Comparison of ENCODE assay signal across 8 cellular contexts in genomic region chr6:43478008-43478372, GRCh38. TPM values are rescaled to one million over a fixed set of nuclear protein-coding genes. Genes with fewer than 3 reads are reported as not detected.
DNase-seq lines count a peak whose midpoint lies in the region; ATAC-seq, FAIRE-seq and TF ChIP-seq lines count a peak whose summit lies in the region.

No MANE protein-coding gene starts in this region.

- H3K4me3 ChIP-seq in Peyer's patch = peak overlapping the region; percentile 66 to 93 (median 73)
- peak overlapping the region; percentile 60 to 87 for H3K4me3 ChIP-seq in esophagus (ENCODE audit: low read depth in 1 of 2, low read length in 2 of 2)
- H3K4me3 ChIP-seq in psoas muscle = peak overlapping the region; percentile 82

- FAIRE-seq in GM19239 (lab: Jason Lieb, UNC) = peak; percentile 48

- H3K27ac ChIP-seq in Peyer's patch = peak overlapping the region in 3 of 4 donors; percentile 78 to 81 (median 81)
- H3K27ac ChIP-seq in esophagus (ENCODE audit: low read depth in 2 of 2, low read length in 1 of 2) = peak overlapping the region; percentile 41 to 78
- H3K27ac ChIP-seq in psoas muscle = peak overlapping the region; percentile 87

- DNase-seq in GM19239 (ENCODE audit: insufficient read length, low spot score) (no peak), Peyer's patch (no peak), psoas muscle (no peak), sciatic nerve (ENCODE audit: low spot score) (no peak), amniotic stem cell (lab: John Stamatoyannopoulos, UW) (no peak), LoVo (ENCODE audit: low spot score) (no peak)

- no peaks in the 10 kb centered on the region for H3K36me3 ChIP-seq in Peyer's patch
- no peaks in the 10 kb centered on the region for H3K36me3 ChIP-seq in esophagus (ENCODE audit: control insufficient read depth in 2 of 2, insufficient read depth in 2 of 2, low read length in 1 of 2)
- H3K36me3 ChIP-seq in psoas muscle (ENCODE audit: insufficient read depth in 1 of 2, low read depth in 1 of 2) = peaks cover 0 to 18% of the 10 kb centered on the region in 2 donors

- H3K9me3 ChIP-seq in Peyer's patch = no peaks in the 10 kb centered on the region
- H3K9me3 ChIP-seq in esophagus (ENCODE audit: control insufficient read depth in 2 of 2, insufficient read depth in 1 of 2, low read depth in 1 of 2, low read length in 1 of 2) = no peaks in the 10 kb centered on the region
- no peaks in the 10 kb centered on the region for H3K9me3 ChIP-seq in psoas muscle

- WGBS in esophagus, 2 donors = 7 to 11% methylated on average over 3 of the region's 3 CpGs
- WGBS in psoas muscle, 3 donors = 4 to 10% (median 5%) methylated on average over 3 of the region's 3 CpGs

- intact Hi-C loops in psoas muscle (cut with DNase I) (no loop called here), sciatic nerve (cut with DNase I) (no loop called here)

- peak in 2 of 4 donors; percentile 28 to 34 for ATAC-seq in psoas muscle
- ATAC-seq in sciatic nerve = no peak
- ATAC-seq in GM18909 (IDR thresholded peaks at IDR 0.05; ENCODE audit: poor library complexity, unreplicated experiment) = no peak

- TF ChIP-seq CTCF in Peyer's patch (IDR thresholded peaks at IDR 0.05) (no peak), psoas muscle (IDR thresholded peaks at IDR 0.05) (no peak)

- no peak for TF ChIP-seq POLR2A in Peyer's patch (IDR thresholded peaks at IDR 0.05)

- H3K4me1 ChIP-seq in Peyer's patch (peaks cover 6 to 18% (median 7%) of the 10 kb centered on the region in 4 donors), esophagus (ENCODE audit: control insufficient read depth in 2 of 2, insufficient read depth in 2 of 2, low read length in 1 of 2) (peaks cover 0 to 7% of the 10 kb centered on the region in 2 donors), psoas muscle (peaks cover 42% of the 10 kb centered on the region)

- H3K27me3 ChIP-seq in Peyer's patch = no peaks in the 10 kb centered on the region
- H3K27me3 ChIP-seq in esophagus (ENCODE audit: control insufficient read depth in 1 of 2, insufficient read depth in 2 of 2, low read length in 2 of 2) = no peaks in the 10 kb centered on the region
- no peaks in the 10 kb centered on the region for H3K27me3 ChIP-seq in psoas muscle (ENCODE audit: insufficient read depth in 3 of 3, low read length in 2 of 3)

RNA-seq across cellular contexts. Expression of gene TJAP1, which starts 0.6 kb away (rescaled TPM):
- 10 to 100 TPM; 21.4 to 58.6 (median 45.7) TPM for total RNA-seq in Peyer's patch
- 10 to 100 TPM; 10.5 to 15.1 TPM for polyA plus RNA-seq in esophagus
- 10 to 100 TPM; 31.4 to 39.9 (median 36.3) TPM for total RNA-seq in psoas muscle
- 10 to 100 TPM; 18.0 to 35.2 (median 20.8) TPM for polyA plus RNA-seq in psoas muscle
- 36.9 TPM for total RNA-seq in sciatic nerve

RNA-seq across cellular contexts. Expression of gene DLK2, which starts 22.6 kb away (rescaled TPM):
- total RNA-seq in Peyer's patch (not detected), psoas muscle (under 1 TPM in 1 of 4 donors, not detected in 3; 0.56 TPM), sciatic nerve (0.45 TPM)
- polyA plus RNA-seq in esophagus (10 to 100 TPM; 11.3 to 18.7 TPM), psoas muscle (under 1 TPM; 0.04 to 0.90 (median 0.10) TPM)

RNA-seq across cellular contexts. Expression of gene LRRC73, which starts 32.2 kb away (rescaled TPM):
- 1 to 10 TPM in 1 of 4 donors, not detected in 3; 3.3 TPM for total RNA-seq in Peyer's patch
- polyA plus RNA-seq in esophagus = under 1 TPM; 0.14 to 0.24 TPM
- under 1 TPM in 1 of 4 donors, not detected in 3; 0.20 TPM for total RNA-seq in psoas muscle
- polyA plus RNA-seq in psoas muscle = under 1 TPM; 0.10 to 0.29 (median 0.26) TPM
- total RNA-seq in sciatic nerve = 1.2 TPM

RNA-seq across cellular contexts. Expression of gene YIPF3, which starts 38.7 kb away (rescaled TPM):
- total RNA-seq in Peyer's patch (100 to 1,000 TPM in 2 of 4 donors, 10 to 100 TPM in 2; 78.3 to 165 (median 108) TPM), psoas muscle (10 to 100 TPM; 57.9 to 71.4 (median 63.0) TPM), sciatic nerve (66.7 TPM)
- polyA plus RNA-seq in esophagus (10 to 100 TPM; 54.3 to 64.1 TPM), psoas muscle (10 to 100 TPM; 57.7 to 91.5 (median 71.8) TPM)

RNA-seq across cellular contexts. Expression of gene POLR1C, which starts 38.9 kb away (rescaled TPM):
- total RNA-seq in Peyer's patch (10 to 100 TPM in 3 of 4 donors, 1 to 10 TPM in 1; 8.6 to 29.7 (median 16.5) TPM), psoas muscle (10 to 100 TPM; 17.5 to 27.8 (median 24.1) TPM), sciatic nerve (30.3 TPM)
- polyA plus RNA-seq in esophagus (10 to 100 TPM; 21.5 to 38.9 TPM), psoas muscle (10 to 100 TPM; 23.4 to 64.5 (median 43.2) TPM)
